1 cellular context compared by ENCODE assay signal in genomic region chr9:86349271-86349670, GRCh38.
TF ChIP-seq lines count a peak whose summit lies in the region.

No MANE protein-coding gene starts in this region.

TF ChIP-seq in IMR-90, 13 proteins besides CTCF, POLR2A, EP300 and RAD21 (continued from another document):
- no peak for TF ChIP-seq CEBPB (IDR thresholded peaks at IDR 0.05; ENCODE audit: low read depth, low read length)
- TF ChIP-seq NFE2L2 (IDR thresholded peaks at IDR 0.05; ENCODE audit: low read depth, low read length): no peak
- no peak for TF ChIP-seq BHLHE40 (IDR thresholded peaks at IDR 0.05; ENCODE audit: low read depth, low read length)
- no peak for TF ChIP-seq RFX5 (IDR thresholded peaks at IDR 0.05; ENCODE audit: low read depth, low read length)
- TF ChIP-seq MAFK (IDR thresholded peaks at IDR 0.05; ENCODE audit: low read depth, low read length): no peak
- no peak for TF ChIP-seq SMC3 (IDR thresholded peaks at IDR 0.05; ENCODE audit: low read depth, low read length)
- no peak for TF ChIP-seq FOS (IDR thresholded peaks at IDR 0.05; ENCODE audit: low read depth, low read length)
- no peak for TF ChIP-seq ELK1 (IDR thresholded peaks at IDR 0.05; ENCODE audit: borderline replicate concordance, low read depth, low read length)
- no peak for TF ChIP-seq RCOR1 (IDR thresholded peaks at IDR 0.05; ENCODE audit: insufficient replicate concordance, low read length)
- TF ChIP-seq USF2 (IDR thresholded peaks at IDR 0.05; ENCODE audit: low read depth, low read length): no peak
- no peak for TF ChIP-seq MAZ (IDR thresholded peaks at IDR 0.05; ENCODE audit: borderline replicate concordance, low read depth, low read length)
- no peak for TF ChIP-seq CHD1 (IDR thresholded peaks at IDR 0.05; ENCODE audit: low read depth, low read length)
